8 cellular contexts compared by ENCODE assay signal in the genomic region with DNA sequence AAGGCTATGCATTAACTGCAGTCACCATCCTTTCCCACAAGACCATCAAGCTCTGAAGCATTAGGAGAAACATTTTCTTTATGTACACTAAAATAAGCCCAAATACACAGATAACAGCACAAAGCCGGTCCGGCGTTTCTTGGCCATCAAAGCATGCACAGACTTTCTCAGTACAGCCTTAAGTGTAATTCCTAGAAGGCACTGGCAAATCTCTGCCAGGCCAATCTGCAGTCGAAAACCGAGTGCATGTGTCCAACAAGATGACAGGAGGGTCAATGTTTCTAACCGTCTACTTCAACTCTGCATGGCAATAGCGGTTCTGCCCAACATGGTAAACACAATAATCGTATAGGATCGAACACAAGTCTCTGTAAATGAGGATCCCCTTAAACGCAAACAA. TPM values are rescaled to one million over a fixed set of nuclear protein-coding genes. Genes with fewer than 3 reads are reported as not detected.
DNase-seq lines count a peak whose midpoint lies in the region; ATAC-seq, FAIRE-seq and TF ChIP-seq lines count a peak whose summit lies in the region.

No MANE protein-coding gene starts in this region.

- H3K9me3 ChIP-seq in breast epithelium, result no peaks in the 10 kb centered on the region

- intact Hi-C loops in breast epithelium (cut with DNase I; ENCODE audit: low total_unique reads), result no loop called here

- H3K36me3 ChIP-seq in breast epithelium, result no peaks in the 10 kb centered on the region

- TF ChIP-seq POLR2A in breast epithelium (IDR thresholded peaks at IDR 0.05), result no peak

- TF ChIP-seq CTCF in C4-2B (conservative IDR thresholded peaks at IDR 0.05) (no peak), breast epithelium (IDR thresholded peaks at IDR 0.05) (no peak)

- H3K27ac ChIP-seq in C4-2B (peak overlapping the region; percentile 84), breast epithelium (peak overlapping the region; percentile 87 to 92)

- no peaks in the 10 kb centered on the region for H3K27me3 ChIP-seq in breast epithelium

- ATAC-seq in HG03342 (IDR thresholded peaks at IDR 0.05; ENCODE audit: unreplicated experiment), result no peak
- no peak for ATAC-seq in HG02884 (IDR thresholded peaks at IDR 0.05; ENCODE audit: unreplicated experiment)
- no peak for ATAC-seq in GM21390 (IDR thresholded peaks at IDR 0.05; ENCODE audit: unreplicated experiment)

- no peaks in the 10 kb centered on the region for H3K4me1 ChIP-seq in breast epithelium

- no peak for FAIRE-seq in urothelium cell line (lab: Jason Lieb, UNC)

- no peak for DNase-seq in Jurkat, Clone E6-1 (ENCODE audit: low read depth, low spot score)
- DNase-seq in breast epithelium (ENCODE audit: low spot score in 2 of 2) (no peak), medulla oblongata (ENCODE audit: extremely low spot score) (peak; percentile 55), urothelium cell line (ENCODE audit: low spot score) (peak; percentile 19)

- peak overlapping the region; percentile 89 for H3K4me3 ChIP-seq in Jurkat, Clone E6-1 (ENCODE audit: low read length)
- H3K4me3 ChIP-seq in breast epithelium, result peak overlapping the region; percentile 89 to 96 (median 96)

RNA-seq across cellular contexts. Expression of gene ARL15, which starts 1.1 kb away (rescaled TPM):
- 7.9 TPM for polyA plus RNA-seq in Jurkat, Clone E6-1 (2012; ENCODE audit: insufficient read depth, insufficient read length)
- total RNA-seq in breast epithelium, result 10 to 100 TPM; 29.0 to 65.0 (median 42.9) TPM

Comparison
In these comparisons a context has a peak if more than half of its experiments do, and no peak if none do; other contexts are left out.
1. DNase-seq: peak in medulla oblongata (single experiment) and urothelium cell line (single experiment); none in Jurkat, Clone E6-1 (single experiment) and breast epithelium (0 of 2).